Comparison of ENCODE assay signal across 19 cellular contexts in the genomic region with DNA sequence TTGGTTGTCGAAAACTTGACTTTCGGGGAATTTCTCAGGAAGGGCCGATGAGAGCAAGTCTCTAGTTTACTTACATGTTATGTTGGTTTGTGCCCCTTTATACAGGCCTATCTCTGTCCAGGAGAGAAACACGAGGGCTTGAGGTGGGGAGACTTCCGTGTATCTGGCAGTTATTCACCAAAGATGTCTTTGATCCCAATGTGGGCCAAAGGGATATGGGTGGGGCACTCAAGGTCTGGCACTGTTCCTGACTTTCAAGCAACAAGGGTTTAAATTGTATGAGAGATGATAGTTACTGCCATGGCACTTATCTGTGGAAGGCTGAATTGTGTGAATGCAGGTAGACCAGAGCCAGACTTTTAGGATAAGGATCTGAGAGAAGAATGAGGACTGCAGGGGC.
DNase-seq lines count a peak whose midpoint lies in the region; ATAC-seq and TF ChIP-seq lines count a peak whose summit lies in the region.
"Had no signal": no experiment of that assay in that cellular context is flagged by ENCODE, and none has a peak within 500 bp of the region (broad histone marks: within the 10 kb centered on the region; RNA-seq: fewer than 3 reads in every experiment).

No MANE protein-coding gene starts in this region.

- no peak for TF ChIP-seq EP300 in transverse colon (IDR thresholded peaks at IDR 0.05; ENCODE audit: low read depth)
- no peak for TF ChIP-seq EP300 in suprapubic skin (IDR thresholded peaks at IDR 0.05)

- H3K27ac ChIP-seq in colonic mucosa, result no peak overlapping the region
- H3K27ac ChIP-seq in transverse colon, result peak overlapping the region in 1 of 4 donors; percentile 12
- no peak overlapping the region for H3K27ac ChIP-seq in esophagus squamous epithelium
- H3K27ac ChIP-seq in suprapubic skin, result no peak overlapping the region
- H3K27ac ChIP-seq: BLaER1 had no signal

- WGBS in transverse colon (ENCODE audit: low coverage in 1 of 2), 2 donors, result 52 to 55% methylated on average over 5 of the region's 5 CpGs
- WGBS in esophagus squamous epithelium, 2 donors, result 77 to 97% methylated on average over 3 to 5 of the region's 5 CpGs
- WGBS in suprapubic skin, result 72% methylated on average over 5 of the region's 5 CpGs

- TF ChIP-seq CTCF in colonic mucosa (IDR thresholded peaks at IDR 0.05) (no peak), mucosa of descending colon (IDR thresholded peaks at IDR 0.05) (no peak), transverse colon (IDR thresholded peaks at IDR 0.05) (no peak), esophagus squamous epithelium (IDR thresholded peaks at IDR 0.05) (no peak), suprapubic skin (IDR thresholded peaks at IDR 0.05) (no peak)

- DNase-seq in LoVo (ENCODE audit: low spot score) (peak; percentile 61), colonic mucosa (peak; percentile 41), mucosa of descending colon (peak in 2 of 3 donors; percentile 29 to 66), transverse colon (peak; percentile 28), HuH-7 (ENCODE audit: low spot score) (no peak), esophagus squamous epithelium (lab: John Stamatoyannopoulos, UW) (no peak), suprapubic skin (ENCODE audit: low spot score in 2 of 2) (no peak)
- DNase-seq: 8988T; ACHN; BE2C; C1 segment of cervical spinal cord; Caco-2; Calu3; CD4-positive, alpha-beta T cell; CD8-positive, alpha-beta T cell; DMS79 treated with DMSO at 0.1 percent for 48 hours; GF-D8 had no signal

- TF ChIP-seq POLR2A in transverse colon (IDR thresholded peaks at IDR 0.05) (no peak), esophagus squamous epithelium (IDR thresholded peaks at IDR 0.05) (no peak), suprapubic skin (IDR thresholded peaks at IDR 0.05) (no peak)

- no peaks in the 10 kb centered on the region for H3K9me3 ChIP-seq in colonic mucosa
- H3K9me3 ChIP-seq in mucosa of descending colon, result no peaks in the 10 kb centered on the region
- peaks cover 3 to 4% of the 10 kb centered on the region in 2 donors for H3K9me3 ChIP-seq in transverse colon
- H3K9me3 ChIP-seq in esophagus squamous epithelium, result peaks cover 0 to 8% (median 7%) of the 10 kb centered on the region in 3 donors
- no peaks in the 10 kb centered on the region for H3K9me3 ChIP-seq in suprapubic skin
- H3K9me3 ChIP-seq: BE2C, Caco-2 had no signal

- ATAC-seq in mucosa of descending colon, result peak; percentile 83
- ATAC-seq in SK-N-SH treated with all-trans-retinoic acid at 6 μM for 48 hours, result no peak
- ATAC-seq: CD8-positive, alpha-beta T cell had no signal

- H3K36me3 ChIP-seq in colonic mucosa (no peaks in the 10 kb centered on the region), mucosa of descending colon (ENCODE audit: low read depth) (no peaks in the 10 kb centered on the region), transverse colon (no peaks in the 10 kb centered on the region), esophagus squamous epithelium (no peaks in the 10 kb centered on the region), suprapubic skin (no peaks in the 10 kb centered on the region)
- H3K36me3 ChIP-seq: BE2C, BLaER1 had no signal

- no peak overlapping the region for H3K9ac ChIP-seq in colonic mucosa (ENCODE audit: low read depth in 2 of 2, low read length in 2 of 2)
- H3K9ac ChIP-seq: BLaER1 had no signal

- in situ Hi-C loops in transverse colon (cut with MboI; ENCODE audit: low pct_ligation_motif_present in 1 of 4, low pct_unique_long_range_greater_than_20kb in 1 of 4, low sequenced_read_pairs in 3 of 4), result no loop called here

- H3K4me3 ChIP-seq in colonic mucosa (no peak overlapping the region), mucosa of descending colon (no peak overlapping the region), transverse colon (no peak overlapping the region), esophagus squamous epithelium (no peak overlapping the region), suprapubic skin (no peak overlapping the region)
- H3K4me3 ChIP-seq: BLaER1 had no signal

- H3K4me1 ChIP-seq in colonic mucosa (no peaks in the 10 kb centered on the region), mucosa of descending colon (ENCODE audit: low read depth) (peaks cover 8% of the 10 kb centered on the region), transverse colon (peaks cover 0 to 5% (median 0%) of the 10 kb centered on the region in 4 donors), esophagus squamous epithelium (no peaks in the 10 kb centered on the region), suprapubic skin (no peaks in the 10 kb centered on the region)
- H3K4me1 ChIP-seq: BE2C, BLaER1, Caco-2 had no signal

- intact Hi-C loops in colonic mucosa (cut with DNase I) (no loop called here), mucosa of descending colon (cut with DNase I, micrococcal nuclease) (no loop called here), transverse colon (cut with DNase I; ENCODE audit: low total_unique reads) (no loop called here), esophagus squamous epithelium (cut with DNase I) (no loop called here)

- H3K27me3 ChIP-seq in colonic mucosa, result no peaks in the 10 kb centered on the region
- no peaks in the 10 kb centered on the region for H3K27me3 ChIP-seq in transverse colon
- H3K27me3 ChIP-seq in esophagus squamous epithelium, result no peaks in the 10 kb centered on the region
- no peaks in the 10 kb centered on the region for H3K27me3 ChIP-seq in suprapubic skin
- H3K27me3 ChIP-seq: BE2C, BLaER1 had no signal

TF ChIP-seq in SK-N-SH treated with all-trans-retinoic acid at 6 μM for 48 hours, 23 proteins besides CTCF, POLR2A, EP300 and RAD21:
- TF ChIP-seq ZNF565 (CRISPR knock-in tag; conservative IDR thresholded peaks at IDR 0.05; ENCODE audit: low read depth) (no peak), ZC3H10 (CRISPR knock-in tag; IDR thresholded peaks at IDR 0.05) (no peak), ZNF8 (CRISPR knock-in tag; IDR thresholded peaks at IDR 0.05) (no peak), ESRRG (CRISPR knock-in tag; IDR thresholded peaks at IDR 0.05) (no peak), BACH2 (CRISPR knock-in tag; IDR thresholded peaks at IDR 0.05; ENCODE audit: borderline replicate concordance) (no peak)
- TF ChIP-seq, protein P1, sequence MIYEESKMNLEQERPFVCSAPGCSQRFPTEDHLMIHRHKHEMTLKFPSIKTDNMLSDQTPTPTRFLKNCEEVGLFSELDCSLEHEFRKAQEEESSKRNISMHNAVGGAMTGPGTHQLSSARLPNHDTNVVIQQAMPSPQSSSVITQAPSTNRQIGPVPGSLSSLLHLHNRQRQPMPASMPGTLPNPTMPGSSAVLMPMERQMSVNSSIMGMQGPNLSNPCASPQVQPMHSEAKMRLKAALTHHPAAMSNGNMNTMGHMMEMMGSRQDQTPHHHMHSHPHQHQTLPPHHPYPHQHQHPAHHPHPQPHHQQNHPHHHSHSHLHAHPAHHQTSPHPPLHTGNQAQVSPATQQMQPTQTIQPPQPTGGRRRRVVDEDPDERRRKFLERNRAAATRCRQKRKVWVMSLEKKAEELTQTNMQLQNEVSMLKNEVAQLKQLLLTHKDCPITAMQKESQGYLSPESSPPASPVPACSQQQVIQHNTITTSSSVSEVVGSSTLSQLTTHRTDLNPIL (CRISPR knock-in tag; IDR thresholded peaks at IDR 0.05; ENCODE audit: low read depth), result no peak
- TF ChIP-seq, protein P2, sequence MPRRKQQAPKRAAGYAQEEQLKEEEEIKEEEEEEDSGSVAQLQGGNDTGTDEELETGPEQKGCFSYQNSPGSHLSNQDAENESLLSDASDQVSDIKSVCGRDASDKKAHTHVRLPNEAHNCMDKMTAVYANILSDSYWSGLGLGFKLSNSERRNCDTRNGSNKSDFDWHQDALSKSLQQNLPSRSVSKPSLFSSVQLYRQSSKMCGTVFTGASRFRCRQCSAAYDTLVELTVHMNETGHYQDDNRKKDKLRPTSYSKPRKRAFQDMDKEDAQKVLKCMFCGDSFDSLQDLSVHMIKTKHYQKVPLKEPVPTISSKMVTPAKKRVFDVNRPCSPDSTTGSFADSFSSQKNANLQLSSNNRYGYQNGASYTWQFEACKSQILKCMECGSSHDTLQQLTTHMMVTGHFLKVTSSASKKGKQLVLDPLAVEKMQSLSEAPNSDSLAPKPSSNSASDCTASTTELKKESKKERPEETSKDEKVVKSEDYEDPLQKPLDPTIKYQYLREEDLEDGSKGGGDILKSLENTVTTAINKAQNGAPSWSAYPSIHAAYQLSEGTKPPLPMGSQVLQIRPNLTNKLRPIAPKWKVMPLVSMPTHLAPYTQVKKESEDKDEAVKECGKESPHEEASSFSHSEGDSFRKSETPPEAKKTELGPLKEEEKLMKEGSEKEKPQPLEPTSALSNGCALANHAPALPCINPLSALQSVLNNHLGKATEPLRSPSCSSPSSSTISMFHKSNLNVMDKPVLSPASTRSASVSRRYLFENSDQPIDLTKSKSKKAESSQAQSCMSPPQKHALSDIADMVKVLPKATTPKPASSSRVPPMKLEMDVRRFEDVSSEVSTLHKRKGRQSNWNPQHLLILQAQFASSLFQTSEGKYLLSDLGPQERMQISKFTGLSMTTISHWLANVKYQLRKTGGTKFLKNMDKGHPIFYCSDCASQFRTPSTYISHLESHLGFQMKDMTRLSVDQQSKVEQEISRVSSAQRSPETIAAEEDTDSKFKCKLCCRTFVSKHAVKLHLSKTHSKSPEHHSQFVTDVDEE (CRISPR knock-in tag; IDR thresholded peaks at IDR 0.05), result no peak

Comparison
In these comparisons a context has a peak if more than half of its experiments do, and no peak if none do; other contexts are left out.
1. DNase-seq: peak in LoVo (single experiment), colonic mucosa (single experiment), mucosa of descending colon (2 of 3) and transverse colon (single experiment); none in HuH-7 (single experiment), esophagus squamous epithelium (single experiment) and suprapubic skin (0 of 2).